Comparison of ENCODE assay signal across 24 cellular contexts in genomic region chr22:28647216-28647615, GRCh38. TPM values are rescaled to one million over a fixed set of nuclear protein-coding genes. Genes with fewer than 3 reads are reported as not detected.
DNase-seq lines count a peak whose midpoint lies in the region; ATAC-seq, FAIRE-seq and TF ChIP-seq lines count a peak whose summit lies in the region.
"Had no signal": no experiment of that assay in that cellular context is flagged by ENCODE, and none has a peak within 500 bp of the region (broad histone marks: within the 10 kb centered on the region; RNA-seq: fewer than 3 reads in every experiment).

No MANE protein-coding gene starts in this region.

- H3K4me2 ChIP-seq in smooth muscle cell = no peak overlapping the region
- H3K4me2 ChIP-seq: BLaER1 had no signal

- no peak for ATAC-seq in HG02852 (IDR thresholded peaks at IDR 0.05; ENCODE audit: unreplicated experiment)

- no peak for TF ChIP-seq CTCF in astrocyte of the spinal cord (IDR thresholded peaks at IDR 0.05; ENCODE audit: low read depth, low read length)
- no peak for TF ChIP-seq CTCF in esophagus squamous epithelium (IDR thresholded peaks at IDR 0.05)
- TF ChIP-seq CTCF in smooth muscle cell (IDR thresholded peaks at IDR 0.05; ENCODE audit: borderline replicate concordance, insufficient read depth, poor library complexity, severe bottlenecking) = no peak

- no peaks in the 10 kb centered on the region for H3K36me3 ChIP-seq in esophagus squamous epithelium
- no peaks in the 10 kb centered on the region for H3K36me3 ChIP-seq in smooth muscle cell (ENCODE audit: low read depth)
- H3K36me3 ChIP-seq: BE2C, BLaER1 had no signal

- H3K27me3 ChIP-seq in esophagus squamous epithelium = no peaks in the 10 kb centered on the region
- no peaks in the 10 kb centered on the region for H3K27me3 ChIP-seq in smooth muscle cell (ENCODE audit: low read depth)
- H3K27me3 ChIP-seq: BE2C, BLaER1 had no signal

- no peaks in the 10 kb centered on the region for H3K9me3 ChIP-seq in esophagus squamous epithelium
- H3K9me3 ChIP-seq in smooth muscle cell (replicated peaks; ENCODE audit: low read depth) = no peaks in the 10 kb centered on the region
- H3K9me3 ChIP-seq: BE2C, BLaER1 had no signal

- no peak for FAIRE-seq in RCC 7860 (lab: Jason Lieb, UNC)
- FAIRE-seq: A204.1, D721Med, G401.6, GM12891 had no signal

- no peaks in the 10 kb centered on the region for H3K4me1 ChIP-seq in esophagus squamous epithelium
- H3K4me1 ChIP-seq in smooth muscle cell (ENCODE audit: low read depth) = no peaks in the 10 kb centered on the region
- H3K4me1 ChIP-seq: BLaER1 had no signal

- DNase-seq in EL (peak; percentile 4), RCC 7860 (ENCODE audit: low spot score) (peak; percentile 2), astrocyte of the spinal cord (ENCODE audit: low read depth, low spot score) (peak; percentile 5), iris pigment epithelial cell (ENCODE audit: low read depth) (peak; percentile 72), SW 1271 (lab: John Stamatoyannopoulos, UW) (no peak), esophagus squamous epithelium (lab: John Stamatoyannopoulos, UW) (no peak), smooth muscle cell (lab: John Stamatoyannopoulos, UW; ENCODE audit: unreplicated experiment) (no peak)
- DNase-seq: 8988T; ACHN; BE2C; C1 segment of cervical spinal cord; Calu3; CD4-positive, alpha-beta memory T cell; CD4-positive, CD25-positive, alpha-beta regulatory T cell; CD8-positive, alpha-beta memory T cell; COR-L47; DMS79 treated with DMSO at 0.1 percent for 48 hours; GF-D8 had no signal

- H3K9ac ChIP-seq in smooth muscle cell (ENCODE audit: low read depth) = no peak overlapping the region
- H3K9ac ChIP-seq: BLaER1 had no signal

- no peaks in the 10 kb centered on the region for H3K79me2 ChIP-seq in smooth muscle cell (ENCODE audit: low read depth)

- H3K4me3 ChIP-seq in astrocyte of the spinal cord (ENCODE audit: low read depth, low read length) (no peak overlapping the region), esophagus squamous epithelium (no peak overlapping the region), smooth muscle cell (no peak overlapping the region)
- H3K4me3 ChIP-seq: BLaER1 had no signal

- no peak overlapping the region for H3K27ac ChIP-seq in esophagus squamous epithelium
- no peak overlapping the region for H3K27ac ChIP-seq in smooth muscle cell (ENCODE audit: low read depth)
- H3K27ac ChIP-seq: BLaER1 had no signal

- no peaks in the 10 kb centered on the region for H4K20me1 ChIP-seq in smooth muscle cell (ENCODE audit: low read depth)
- H4K20me1 ChIP-seq: BLaER1 had no signal

- intact Hi-C loops in esophagus squamous epithelium (cut with DNase I) = no loop called here

- H2AFZ ChIP-seq in smooth muscle cell (ENCODE audit: low read depth) = no peak overlapping the region

- H3F3A ChIP-seq in smooth muscle cell (ENCODE audit: low read depth) = no peaks in the 10 kb centered on the region

- 89 to 98% methylated on average over 3 of the region's 3 CpGs for WGBS in esophagus squamous epithelium, 2 donors
- WGBS in smooth muscle cell (ENCODE audit: low lambda C conversion rate) = 58% methylated on average over 3 of the region's 3 CpGs

- in situ Hi-C loops in astrocyte of the spinal cord (cut with HindIII; ENCODE audit: low sequenced_read_pairs) = no loop called here

- no peak for TF ChIP-seq POLR2A in esophagus squamous epithelium (IDR thresholded peaks at IDR 0.05)

RNA-seq across cellular contexts. Expression of gene TTC28, which starts 32.4 kb away (rescaled TPM):
- 10 to 100 TPM in 1 of 4 donors, 1 to 10 TPM in 3; 6.0 to 21.4 (median 7.7) TPM for total RNA-seq in esophagus squamous epithelium
- 17.9 and 33.6 TPM in 2 replicates for total RNA-seq in smooth muscle cell
- polyA plus RNA-seq in smooth muscle cell = 6.3 and 9.8 TPM in 2 replicates

Comparison
In these comparisons a context has a peak if more than half of its experiments do, and no peak if none do; other contexts are left out.
1. DNase-seq: peak in EL (single experiment), RCC 7860 (single experiment), astrocyte of the spinal cord (single experiment) and iris pigment epithelial cell (single experiment); none in SW 1271 (0 of 2), esophagus squamous epithelium (single experiment) and smooth muscle cell (single experiment).